ENCODE assay signal across 23 cellular contexts in genomic region chr6:9186148-9186547, GRCh38.
"Had no signal": no experiment of that assay in that cellular context is flagged by ENCODE, and none has a peak within 500 bp of the region (broad histone marks: within the 10 kb centered on the region; RNA-seq: fewer than 3 reads in every experiment).

No MANE protein-coding gene starts in this region.

- H3K27me3 ChIP-seq: esophagus muscularis mucosa, gastroesophageal sphincter, neutrophil, right lobe of liver, suprapubic skin, thyroid gland, upper lobe of left lung, uterus had no signal

- H3K4me1 ChIP-seq: esophagus muscularis mucosa, gastroesophageal sphincter, psoas muscle, right lobe of liver, suprapubic skin, thyroid gland, upper lobe of left lung, uterus had no signal

- H3K4me3 ChIP-seq: esophagus muscularis mucosa, gastroesophageal sphincter, psoas muscle, right lobe of liver, suprapubic skin, thyroid gland, upper lobe of left lung, uterus had no signal

- H3K36me3 ChIP-seq: esophagus muscularis mucosa, gastroesophageal sphincter, neutrophil, right lobe of liver, suprapubic skin, thyroid gland, upper lobe of left lung, uterus had no signal

- H3K9me3 ChIP-seq: gastroesophageal sphincter, neutrophil, psoas muscle, right lobe of liver, suprapubic skin, thyroid gland, upper lobe of left lung, uterus had no signal

- H3K27ac ChIP-seq: epithelial cell of prostate, esophagus muscularis mucosa, gastroesophageal sphincter, neutrophil, psoas muscle, right lobe of liver, suprapubic skin, thyroid gland, upper lobe of left lung, uterus had no signal

- FAIRE-seq: endometrium had no signal

- ATAC-seq: gastroesophageal sphincter; left lobe of liver; naive thymus-derived CD4-positive, alpha-beta T cell; psoas muscle; right lobe of liver; stimulated activated effector memory CD8-positive, alpha-beta T cell treated with anti-CD3 and anti-CD28 coated beads, Interleukin-12 subunit alpha, Interleukin-12 subunit beta, amount 100 ng/mL, for 72 hours; stimulated activated naive CD8-positive, alpha-beta T cell treated with anti-CD3 and anti-CD28 coated beads, Interleukin-15, Interleukin-2, amounts not matched to agents 100 U/mL and 50 U/mL, for 24 hours had no signal

- DNase-seq: effector memory CD4-positive, alpha-beta T cell; foreskin fibroblast; glutamatergic neuron; islet precursor cell; mammary epithelial cell; naive thymus-derived CD4-positive, alpha-beta T cell; psoas muscle; retina; right lobe of liver; stimulated activated CD4-positive, alpha-beta T cell treated with anti-CD3 and anti-CD28 coated beads, Interleukin-4, amount 100 ng/mL, for 1 hour; stimulated activated CD8-positive, alpha-beta memory T cell treated with anti-CD3 and anti-CD28 coated beads, Interleukin-4, amount 100 ng/mL, for 48 hours; stimulated activated naive CD8-positive, alpha-beta T cell treated with anti-CD3 and anti-CD28 coated beads, Interleukin-15, Interleukin-2, amounts not matched to agents 100 U/mL and 50 U/mL, for 24 hours; thyroid gland; upper lobe of left lung; uterus had no signal
